In genomic region chr1:45299981-45300668, GRCh38 we compare ENCODE assay signal across 8 cellular contexts. TPM values are rescaled to one million over a fixed set of nuclear protein-coding genes. Genes with fewer than 3 reads are reported as not detected.
A peak's percentile ranks its signal among the peaks of the same experiment; 100 is the strongest.
DNase-seq lines count a peak whose midpoint lies in the region; ATAC-seq, FAIRE-seq and TF ChIP-seq lines count a peak whose summit lies in the region.

No MANE protein-coding gene starts in this region.

- H3K27me3 ChIP-seq in heart left ventricle (no peaks in the 10 kb centered on the region), brain microvascular endothelial cell (replicated peaks) (no peaks in the 10 kb centered on the region)

- peak; percentile 53 to 87 (median 78) for TF ChIP-seq CTCF in heart left ventricle (IDR thresholded peaks at IDR 0.05)
- peak; percentile 81 for TF ChIP-seq CTCF in brain microvascular endothelial cell (IDR thresholded peaks at IDR 0.05; ENCODE audit: low read depth, low read length, missing control alignments)

- H3K27ac ChIP-seq in heart left ventricle (no peak overlapping the region), brain microvascular endothelial cell (no peak overlapping the region)

- no peak for TF ChIP-seq POLR2A in heart left ventricle (IDR thresholded peaks at IDR 0.05)

- FAIRE-seq in islet of Langerhans (lab: Jason Lieb, UNC) = peak; percentile 95

- intact Hi-C loops in heart left ventricle (cut with DNase I) (loop anchor here (1.0 to 10.0 kb wide), 17 partner anchors 37 to 568 kb away; partner anchors contain the start of genes BEST4 (in 4 of the 10), BTBD19 (in 1 of the 10), DYNLT4 (in 1 of the 10) and PLK3 (in 1 of the 10)), Right ventricle myocardium superior (cut with DNase I) (loop anchor here (2.0 kb wide), 1 partner anchor 285 kb away; no protein-coding TSS in a partner anchor)

- in situ Hi-C loops in brain microvascular endothelial cell (cut with HindIII; ENCODE audit: low pct_ligation_motif_present, low sequenced_read_pairs) = loop anchor here (25.0 kb wide), 1 partner anchor 288 kb away; the partner anchor contains the start of genes HECTD3 and UROD

- no peak for ATAC-seq in heart left ventricle
- no peak for ATAC-seq in Right ventricle myocardium superior (ENCODE audit: poor library complexity)
- ATAC-seq in HG02981 (IDR thresholded peaks at IDR 0.05; ENCODE audit: unreplicated experiment) = no peak

- H3K4me3 ChIP-seq in heart left ventricle = no peak overlapping the region
- no peak overlapping the region for H3K4me3 ChIP-seq in brain microvascular endothelial cell (ENCODE audit: low read depth, low read length)

- DNase-seq in heart left ventricle (peak in 2 of 5 donors; percentile 34 to 47), Right ventricle myocardium superior (no peak), NCI-H146 treated with DMSO at 0.1 percent for 48 hours (lab: John Stamatoyannopoulos, UW; ENCODE audit: unreplicated experiment) (peak; percentile 32), SKM-1 treated with dmso at 0.1 percent for 144 hours (lab: John Stamatoyannopoulos, UW; ENCODE audit: unreplicated experiment) (peak; percentile 30), brain microvascular endothelial cell (peak; percentile 71)
- DNase-seq in stimulated activated CD4-positive, alpha-beta T cell treated with anti-CD3 and anti-CD28 coated beads, Interleukin-2, amount 100 ng/mL, for 24 hours = peak; percentile 21 to 38

- peaks cover 0 to 17% (median 14%) of the 10 kb centered on the region in 12 donors for H3K4me1 ChIP-seq in heart left ventricle

- H3K9me3 ChIP-seq in heart left ventricle = no peaks in the 10 kb centered on the region

- no peaks in the 10 kb centered on the region for H3K36me3 ChIP-seq in heart left ventricle
- no peaks in the 10 kb centered on the region for H3K36me3 ChIP-seq in brain microvascular endothelial cell (replicated peaks)

- WGBS in heart left ventricle, 4 donors = 9 to 13% (median 9%) methylated on average over 4 of the region's 4 CpGs

RNA-seq across cellular contexts. Expression of gene HPDL, which starts 26.6 kb away (rescaled TPM):
- total RNA-seq in heart left ventricle (under 1 TPM in 5 of 9 donors, not detected in 4; 0.15 to 0.43 (median 0.32) TPM), Right ventricle myocardium superior (not detected)
- polyA plus RNA-seq in heart left ventricle = under 1 TPM; 0.15 to 0.46 TPM

RNA-seq across cellular contexts. Expression of gene TOE1, which starts 39.8 kb away (rescaled TPM):
- 1 to 10 TPM; 2.7 to 7.9 (median 3.7) TPM for total RNA-seq in heart left ventricle
- polyA plus RNA-seq in heart left ventricle = 1 to 10 TPM; 2.2 to 5.4 TPM
- 2.9 TPM for total RNA-seq in Right ventricle myocardium superior

RNA-seq across cellular contexts. Expression of gene MUTYH, which starts 40.1 kb away (rescaled TPM):
- 10 to 100 TPM in 2 of 9 donors, 1 to 10 TPM in 7; 4.4 to 11.9 (median 7.1) TPM for total RNA-seq in heart left ventricle
- 1 to 10 TPM; 7.0 TPM for polyA plus RNA-seq in heart left ventricle
- 6.1 TPM for total RNA-seq in Right ventricle myocardium superior
